Comparison of ENCODE assay signal across 1 cellular context in genomic region chr10:63935705-63936104, GRCh38.
TF ChIP-seq lines count a peak whose summit lies in the region.

No MANE protein-coding gene starts in this region.

TF ChIP-seq in SK-N-SH, 30 proteins besides CTCF, POLR2A, EP300 and RAD21 (continued from another document):
- TF ChIP-seq ZBTB33 (IDR thresholded peaks at IDR 0.05; ENCODE audit: borderline replicate concordance, low read depth) (no peak), NRF1 (IDR thresholded peaks at IDR 0.05; ENCODE audit: low read depth, low read length) (no peak), TCF12 (IDR thresholded peaks at IDR 0.05) (no peak), REST (IDR thresholded peaks at IDR 0.05; ENCODE audit: low read depth, low read length) (no peak), YY1 (IDR thresholded peaks at IDR 0.05; ENCODE audit: low read depth) (no peak), USF1 (IDR thresholded peaks at IDR 0.05; ENCODE audit: borderline replicate concordance, low read depth) (no peak), GABPA (IDR thresholded peaks at IDR 0.05; ENCODE audit: low read depth) (no peak)
